Comparison of ENCODE assay signal across 9 cellular contexts in the genomic region with DNA sequence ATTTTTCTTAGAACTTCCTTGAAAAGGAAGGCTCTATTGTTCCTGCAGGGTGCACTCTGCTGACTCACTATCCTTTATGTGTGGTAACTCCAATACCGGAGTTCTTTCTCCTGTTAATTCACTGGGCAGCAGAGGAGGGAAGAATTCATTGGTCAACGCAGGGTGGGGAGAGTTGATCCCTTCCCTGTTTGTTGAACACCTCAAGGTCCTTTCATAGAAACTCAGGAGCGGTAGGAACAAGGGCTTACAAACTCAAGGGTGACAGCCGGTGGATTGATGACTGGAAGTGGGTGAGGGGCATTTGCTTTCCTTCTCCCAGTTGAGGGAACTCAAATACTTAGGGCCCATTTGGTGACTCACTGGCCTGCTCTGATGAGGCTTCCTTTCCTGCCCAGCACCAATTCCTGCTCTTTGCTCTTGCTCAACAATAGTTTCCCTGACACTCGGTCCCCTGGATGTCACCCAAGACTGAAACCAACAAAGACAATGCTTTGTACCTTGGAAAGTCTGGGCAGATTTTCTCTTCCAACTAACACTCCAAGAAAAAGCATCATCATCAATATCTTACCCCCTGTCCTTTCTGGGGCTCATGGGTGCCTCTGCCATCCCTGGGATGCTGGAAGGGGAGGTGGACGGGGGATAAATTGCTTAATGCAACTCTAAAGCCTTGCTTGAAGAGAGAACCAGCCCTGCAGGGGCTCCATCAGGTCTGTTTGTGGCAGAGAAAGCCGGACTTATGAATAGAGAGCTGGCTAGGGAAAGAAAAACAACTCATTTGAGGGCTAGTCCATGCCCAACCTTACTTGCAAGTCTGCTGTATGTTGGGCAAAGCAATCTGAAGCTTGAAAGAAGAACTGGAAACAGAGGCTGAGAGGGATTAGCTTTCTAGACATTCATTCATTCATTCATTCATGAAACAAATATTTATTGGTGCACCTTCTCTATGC. TPM values are rescaled to one million over a fixed set of nuclear protein-coding genes. Genes with fewer than 3 reads are reported as not detected.
DNase-seq lines count a peak whose midpoint lies in the region; ATAC-seq, FAIRE-seq and TF ChIP-seq lines count a peak whose summit lies in the region.
"Had no signal": no experiment of that assay in that cellular context is flagged by ENCODE, and none has a peak within 500 bp of the region (broad histone marks: within the 10 kb centered on the region; RNA-seq: fewer than 3 reads in every experiment).

No MANE protein-coding gene starts in this region.

- no peaks in the 10 kb centered on the region for H3K27me3 ChIP-seq in prostate gland (replicated peaks; ENCODE audit: insufficient read depth)

- POLR2A ChIA-PET in HEK293T (lab: Yijun Ruan, JAX), result no interaction called here

- CTCF ChIA-PET in HEK293T (lab: Yijun Ruan, JAX), result interaction anchor here (1.0 to 1.5 kb wide), 2 partner anchors 15 to 43 kb away, joined by 3 read pairs; no protein-coding TSS in a partner anchor

- DNase-seq in GM04503 (ENCODE audit: low read depth), result peak; percentile 76
- DNase-seq in RCC 7860 (ENCODE audit: low spot score), result peak; percentile 90
- peak; percentile 62 for DNase-seq in fibroblast of peridontal ligament (ENCODE audit: extremely low read depth)
- DNase-seq in prostate gland (ENCODE audit: low spot score), result peak; percentile 20
- DNase-seq in activated CD4-positive, alpha-beta T cell treated with anti-CD3 and anti-CD28 coated beads for 48 hours, result no peak
- no peak for DNase-seq in HEK293T (ENCODE audit: extremely low spot score)
- no peak for DNase-seq in retina
- DNase-seq: naive B cell had no signal

- TF ChIP-seq CTCF in prostate gland (IDR thresholded peaks at IDR 0.05), result no peak

- H3K9me3 ChIP-seq in prostate gland, result no peaks in the 10 kb centered on the region

- H3K36me3 ChIP-seq in prostate gland, result no peaks in the 10 kb centered on the region

- intact Hi-C loops in prostate gland (cut with DNase I), result no loop called here

- WGBS in prostate gland, result 61% methylated on average over 7 of the region's 7 CpGs

- no peak for TF ChIP-seq POLR2A in prostate gland (IDR thresholded peaks at IDR 0.05)

- no peak overlapping the region for H3K27ac ChIP-seq in prostate gland

- ATAC-seq in HG03097 (IDR thresholded peaks at IDR 0.05; ENCODE audit: low FRiP score, unreplicated experiment), result no peak

- no peaks in the 10 kb centered on the region for H3K4me1 ChIP-seq in prostate gland (replicated peaks)

- peak; percentile 86 for FAIRE-seq in RCC 7860 (lab: Jason Lieb, UNC)

- H3K4me3 ChIP-seq in prostate gland, result no peak overlapping the region

TF ChIP-seq in HEK293T, 16 proteins besides CTCF, POLR2A, EP300 and RAD21:
- TF ChIP-seq ARNT (IDR thresholded peaks at IDR 0.05) (no peak), SUZ12 (IDR thresholded peaks at IDR 0.05) (no peak), CTBP1 (IDR thresholded peaks at IDR 0.05; ENCODE audit: borderline replicate concordance) (no peak), LEF1 (IDR thresholded peaks at IDR 0.05; ENCODE audit: borderline replicate concordance) (no peak), BHLHE40 (IDR thresholded peaks at IDR 0.05; ENCODE audit: borderline replicate concordance) (no peak), TARDBP (IDR thresholded peaks at IDR 0.05) (no peak), NFRKB (IDR thresholded peaks at IDR 0.05) (no peak), HDGF (IDR thresholded peaks at IDR 0.05; ENCODE audit: borderline replicate concordance) (no peak), ZNF384 (IDR thresholded peaks at IDR 0.05) (no peak), SP1 (IDR thresholded peaks at IDR 0.05) (no peak), FOXK2 (IDR thresholded peaks at IDR 0.05) (no peak), L3MBTL2 (conservative IDR thresholded peaks at IDR 0.05) (no peak), FOXA1 (IDR thresholded peaks at IDR 0.05) (no peak), ELF4 (IDR thresholded peaks at IDR 0.05) (no peak), FOXM1 (IDR thresholded peaks at IDR 0.05; ENCODE audit: borderline replicate concordance) (no peak)
- TF ChIP-seq, protein P1, sequence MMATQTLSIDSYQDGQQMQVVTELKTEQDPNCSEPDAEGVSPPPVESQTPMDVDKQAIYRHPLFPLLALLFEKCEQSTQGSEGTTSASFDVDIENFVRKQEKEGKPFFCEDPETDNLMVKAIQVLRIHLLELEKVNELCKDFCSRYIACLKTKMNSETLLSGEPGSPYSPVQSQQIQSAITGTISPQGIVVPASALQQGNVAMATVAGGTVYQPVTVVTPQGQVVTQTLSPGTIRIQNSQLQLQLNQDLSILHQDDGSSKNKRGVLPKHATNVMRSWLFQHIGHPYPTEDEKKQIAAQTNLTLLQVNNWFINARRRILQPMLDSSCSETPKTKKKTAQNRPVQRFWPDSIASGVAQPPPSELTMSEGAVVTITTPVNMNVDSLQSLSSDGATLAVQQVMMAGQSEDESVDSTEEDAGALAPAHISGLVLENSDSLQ (IDR thresholded peaks at IDR 0.05), result no peak

RNA-seq across cellular contexts. Expression of a gene that starts 9.3 kb away (rescaled TPM):
- total RNA-seq in prostate gland, result under 1 TPM in 1 of 2 donors, not detected in 1; 0.09 TPM

Comparison
In these comparisons a context has a peak if more than half of its experiments do, and no peak if none do; other contexts are left out.
1. DNase-seq: peak in GM04503 (single experiment), RCC 7860 (single experiment), fibroblast of peridontal ligament (single experiment) and prostate gland (single experiment); none in activated CD4-positive, alpha-beta T cell treated with anti-CD3 and anti-CD28 coated beads for 48 hours (single experiment), HEK293T (single experiment) and retina (single experiment).